ENCODE assay signal across 8 cellular contexts in the genomic region with DNA sequence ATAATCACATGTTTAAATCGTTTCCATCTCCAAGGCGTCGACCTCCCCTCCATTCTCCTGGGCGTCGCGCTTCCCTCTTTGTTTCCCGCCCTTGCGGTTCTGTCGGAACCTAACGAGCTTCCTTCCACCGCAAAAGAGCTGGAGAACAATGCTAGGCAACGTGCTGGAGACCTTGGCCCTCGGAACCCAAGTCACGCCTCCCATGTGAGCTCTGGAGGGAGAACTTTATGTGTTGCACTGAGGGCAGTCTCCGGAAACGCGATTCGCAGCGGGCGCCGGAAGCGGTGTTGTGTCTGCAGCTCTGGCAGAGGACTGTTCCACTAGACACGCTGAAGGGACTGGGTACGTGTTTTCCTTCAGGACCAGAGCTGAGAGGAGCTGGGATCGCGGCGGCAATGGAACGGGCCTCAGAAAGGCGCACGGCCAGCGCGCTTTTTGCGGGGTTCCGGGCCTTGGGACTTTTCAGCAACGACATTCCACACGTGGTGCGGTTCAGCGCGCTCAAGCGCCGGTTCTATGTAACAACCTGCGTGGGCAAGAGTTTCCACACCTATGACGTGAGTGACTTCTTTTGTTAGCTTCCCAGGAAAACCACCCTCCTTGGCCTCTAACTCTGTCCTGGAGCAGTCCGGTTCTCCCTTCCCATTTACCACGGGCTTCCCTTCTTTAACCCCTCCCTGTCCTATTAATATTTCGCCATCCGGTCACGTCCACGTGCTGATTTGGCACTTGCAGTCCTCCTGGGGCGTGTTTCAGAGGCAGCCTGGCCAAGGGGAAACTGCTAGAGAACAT. TPM values are rescaled to one million over a fixed set of nuclear protein-coding genes. Genes with fewer than 3 reads are reported as not detected.
DNase-seq lines count a peak whose midpoint lies in the region; ATAC-seq and TF ChIP-seq lines count a peak whose summit lies in the region.

A gene (plus strand): TSS at position 287 of the 792 bp plus-strand sequence. CDS start 109 bp downstream, at position 396.

- H3K79me2 ChIP-seq in PC-3 (ENCODE audit: low read length): peaks cover 46% of the 10 kb centered on the region

- H3K9ac ChIP-seq in PC-3 (ENCODE audit: low read length): peak within 1 kb of the TSS; percentile 95

- H3K27ac ChIP-seq in PC-3 (ENCODE audit: low read length): peak within 1 kb of the TSS; percentile 65

- intact Hi-C loops in PC-3 (cut with micrococcal nuclease): loop anchor here (1.0 to 2.0 kb wide), 2 partner anchors 17 to 353 kb away; a partner anchor contains a TSS
- intact Hi-C loops in mucosa of descending colon (cut with DNase I, micrococcal nuclease): loop anchor here in 1 of 2 donors (10.0 kb wide), 1 partner anchor 337 kb away; no protein-coding TSS in a partner anchor

- H2AFZ ChIP-seq in PC-3 (ENCODE audit: low read length): peak within 1 kb of the TSS; percentile 94

- POLR2A ChIA-PET in PC-3 (lab: Charles Lee; ENCODE audit: unreplicated experiment): no interaction called here

- CTCF ChIA-PET in PC-3 (lab: Charles Lee): no interaction called here

- H4K20me1 ChIP-seq in PC-3 (ENCODE audit: low read length): peaks cover 29% of the 10 kb centered on the region

- peaks cover 16% of the 10 kb centered on the region for H3K4me1 ChIP-seq in PC-3 (ENCODE audit: insufficient read depth, low read length)
- H3K4me1 ChIP-seq in mucosa of descending colon (ENCODE audit: low read depth): peaks cover 24% of the 10 kb centered on the region

- DNase-seq in DMS153 treated with DMSO at 0.1 percent for 48 hours (lab: John Stamatoyannopoulos, UW; ENCODE audit: unreplicated experiment) (peak; percentile 23), PC-3 (peak; percentile 93), activated T-cell treated with anti-CD3 and anti-CD28 coated beads for 48 hours (ENCODE audit: low read depth) (peak; percentile 87), epithelial cell of proximal tubule (ENCODE audit: low read depth) (peak; percentile 68), mucosa of descending colon (peak; percentile 88 to 94 (median 91))
- peak; percentile 95 for DNase-seq in Jurkat, Clone E6-1 (ENCODE audit: low read depth, low spot score)
- DNase-seq in stimulated activated CD8-positive, alpha-beta memory T cell treated with anti-CD3 and anti-CD28 coated beads, Interleukin-4, amount 100 ng/mL, for 1 hour (ENCODE audit: low read depth in 2 of 2, low spot score in 1 of 2): peak; percentile 75 to 76

- H3F3A ChIP-seq in PC-3 (ENCODE audit: low read length, unreplicated experiment): no peaks in the 10 kb centered on the region

- H3K9me3 ChIP-seq in PC-3 (ENCODE audit: low read length) (no peaks in the 10 kb centered on the region), mucosa of descending colon (no peaks in the 10 kb centered on the region)

- H3K4me3 ChIP-seq in Jurkat, Clone E6-1 (ENCODE audit: low read length): peak within 1 kb of the TSS; percentile 100
- peak within 1 kb of the TSS; percentile 95 for H3K4me3 ChIP-seq in PC-3 (ENCODE audit: low read length)
- H3K4me3 ChIP-seq in epithelial cell of proximal tubule (ENCODE audit: low read depth, low read length): peak within 1 kb of the TSS; percentile 86
- H3K4me3 ChIP-seq in mucosa of descending colon: peak within 1 kb of the TSS; percentile 94

- no peak for TF ChIP-seq CTCF in PC-3 (conservative IDR thresholded peaks at IDR 0.05; ENCODE audit: low read depth, low read length)
- no peak for TF ChIP-seq CTCF in epithelial cell of proximal tubule (conservative IDR thresholded peaks at IDR 0.05; ENCODE audit: low read depth, low read length)
- no peak for TF ChIP-seq CTCF in mucosa of descending colon (IDR thresholded peaks at IDR 0.05)

- H3K36me3 ChIP-seq in PC-3 (ENCODE audit: low read depth, low read length) (peaks cover 22% of the 10 kb centered on the region; the same call in 1 of the 2 replicates), mucosa of descending colon (ENCODE audit: low read depth) (no peaks in the 10 kb centered on the region)

- ATAC-seq in GM21717 (IDR thresholded peaks at IDR 0.05; ENCODE audit: unreplicated experiment): peak; percentile 98
- peak; percentile 89 for ATAC-seq in PC-3
- ATAC-seq in mucosa of descending colon: peak; percentile 100

- H3K27me3 ChIP-seq in PC-3 (ENCODE audit: low read length): no peaks in the 10 kb centered on the region

- no peaks in the 10 kb centered on the region for H3K9me2 ChIP-seq in PC-3 (replicated peaks; ENCODE audit: low read length)

- TSS peak; percentile 65 for BruUV-seq in PC-3 (replicated peaks; lab: Mats Ljungman, UMichigan)

- peak within 1 kb of the TSS; percentile 98 for H3K4me2 ChIP-seq in PC-3 (ENCODE audit: low read length)

RNA-seq across cellular contexts. Expression of the gene that starts here (rescaled TPM):
- 22.0 TPM for polyA plus RNA-seq in Jurkat, Clone E6-1 (2012; ENCODE audit: insufficient read depth, insufficient read length)
- total RNA-seq in PC-3 (2014; rRNA removed) (38.2 and 44.7 TPM in 2 replicates), epithelial cell of proximal tubule (21.0 and 35.7 TPM in 2 replicates), mucosa of descending colon (10 to 100 TPM; 17.1 to 22.4 (median 17.3) TPM)

Comparison
In these comparisons a context has a peak if more than half of its experiments do, and no peak if none do; other contexts are left out.
1. Peak in every context shown above with its lines: DNase-seq, ATAC-seq, H3K4me3 ChIP-seq and H3K27ac ChIP-seq.
2. DNase-seq: peak in every context shown above with its lines; median percentile 95 in Jurkat, Clone E6-1; 93 in PC-3; 91 in mucosa of descending colon; 87 in activated T-cell treated with anti-CD3 and anti-CD28 coated beads for 48 hours; 76 in stimulated activated CD8-positive, alpha-beta memory T cell treated with anti-CD3 and anti-CD28 coated beads, Interleukin-4, amount 100 ng/mL, for 1 hour; 68 in epithelial cell of proximal tubule; 23 in DMS153 treated with DMSO at 0.1 percent for 48 hours.